ENCODE assay signal across 8 cellular contexts in genomic region chr18:56532176-56532840, GRCh38.
DNase-seq lines count a peak whose midpoint lies in the region; ATAC-seq and TF ChIP-seq lines count a peak whose summit lies in the region.

No MANE protein-coding gene starts in this region.

- TF ChIP-seq CTCF in omental fat pad (IDR thresholded peaks at IDR 0.05): no peak

- DNase-seq in AG08395 (ENCODE audit: low spot score): peak; percentile 62
- DNase-seq in RPMI7951 (ENCODE audit: low read depth): peak; percentile 44
- no peak for DNase-seq in NCI-H510A (lab: John Stamatoyannopoulos, UW)
- DNase-seq in omental fat pad (ENCODE audit: low spot score): no peak
- DNase-seq in nucleus accumbens (lab: John Stamatoyannopoulos, UW): no peak
- DNase-seq in KG1 (lab: John Stamatoyannopoulos, UW): no peak

- ATAC-seq in GM18873 (IDR thresholded peaks at IDR 0.05; ENCODE audit: low FRiP score, unreplicated experiment) (peak; percentile 98), HG02870 (IDR thresholded peaks at IDR 0.05; ENCODE audit: unreplicated experiment) (peak; percentile 100), omental fat pad (ENCODE audit: low FRiP score) (no peak)

Comparison
In these comparisons a context has a peak if more than half of its experiments do, and no peak if none do; other contexts are left out.
1. DNase-seq: peak in AG08395 (single experiment) and RPMI7951 (single experiment); none in NCI-H510A (single experiment), omental fat pad (single experiment), nucleus accumbens (0 of 56) and KG1 (single experiment).